In the genomic region with DNA sequence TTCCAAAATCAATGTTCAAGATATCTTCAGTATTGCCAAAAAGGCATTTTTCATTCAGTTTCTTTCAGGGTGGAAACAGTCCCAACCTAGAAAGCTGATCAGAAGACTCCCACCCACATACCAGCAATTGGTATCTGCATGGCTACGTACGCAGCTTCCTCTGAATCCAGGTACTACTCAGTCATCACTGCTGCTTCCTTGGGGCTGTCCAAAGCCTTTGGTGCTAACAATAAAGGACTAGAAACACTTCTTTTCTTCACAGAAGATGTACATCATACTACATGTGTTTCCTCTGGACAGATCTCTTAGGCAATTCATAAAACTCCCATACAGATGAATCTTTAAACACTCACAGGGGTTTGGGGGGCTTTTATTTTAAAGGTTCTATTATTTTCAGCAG, we compare ENCODE assay signal across 21 cellular contexts. TPM values are rescaled to one million over a fixed set of nuclear protein-coding genes. Genes with fewer than 3 reads are reported as not detected.
DNase-seq lines count a peak whose midpoint lies in the region; ATAC-seq and TF ChIP-seq lines count a peak whose summit lies in the region.
"Had no signal": no experiment of that assay in that cellular context is flagged by ENCODE, and none has a peak within 500 bp of the region (broad histone marks: within the 10 kb centered on the region; RNA-seq: fewer than 3 reads in every experiment).

No MANE protein-coding gene starts in this region.

- no peaks in the 10 kb centered on the region for H3K9me3 Mint-ChIP-seq in activated CD4-positive, alpha-beta memory T cell treated with anti-CD3 and anti-CD28 coated beads for 36 hours
- H3K9me3 Mint-ChIP-seq in activated CD4-positive, alpha-beta memory T cell treated with anti-CD3 and anti-CD28 coated beads, Interleukin-2, amount 10 ng/mL, durations not matched to agents 7 days and 5 days = no peaks in the 10 kb centered on the region
- H3K9me3 Mint-ChIP-seq in CD8-positive, alpha-beta memory T cell = no peaks in the 10 kb centered on the region
- H3K9me3 Mint-ChIP-seq in activated naive CD8-positive, alpha-beta T cell (ENCODE audit: low read depth) = no peaks in the 10 kb centered on the region
- no peaks in the 10 kb centered on the region for H3K9me3 Mint-ChIP-seq in naive thymus-derived CD4-positive, alpha-beta T cell
- H3K9me3 Mint-ChIP-seq: naive B cell had no signal

- H3K36me3 ChIP-seq in CD8-positive, alpha-beta memory T cell (ENCODE audit: insufficient read depth, low read length) = peaks cover 13% of the 10 kb centered on the region
- H3K36me3 ChIP-seq in naive thymus-derived CD4-positive, alpha-beta T cell (ENCODE audit: control insufficient read depth in 2 of 3, insufficient read depth in 3 of 3, low read length in 3 of 3) = peaks cover 4 to 56% (median 4%) of the 10 kb centered on the region in 3 experiments
- no peaks in the 10 kb centered on the region for H3K36me3 ChIP-seq in uterus

- DNase-seq in activated CD4-positive, alpha-beta memory T cell treated with anti-CD3 and anti-CD28 coated beads for 36 hours = no peak
- DNase-seq in activated CD4-positive, alpha-beta memory T cell treated with anti-CD3 and anti-CD28 coated beads, Interleukin-2, amount 10 ng/mL, durations not matched to agents 7 days and 5 days = no peak
- DNase-seq in CD8-positive, alpha-beta memory T cell = no peak
- no peak for DNase-seq in naive thymus-derived CD4-positive, alpha-beta T cell
- no peak for DNase-seq in uterus
- no peak for DNase-seq in DMS79 (lab: John Stamatoyannopoulos, UW)
- DNase-seq: activated CD4-positive, CD25-positive, alpha-beta regulatory T cell treated with anti-CD3 and anti-CD28 coated beads, Interleukin-2, amount 50 U/mL, for 72 hours; BE2C; body of pancreas; glutamatergic neuron; KG1; left colon; MV-4-11; naive B cell; NCI-H187; NCI-H2227 treated with DMSO at 0.1 percent for 48 hours; stimulated activated CD4-positive, alpha-beta T cell treated with anti-CD3 and anti-CD28 coated beads, Interleukin-15, amount 100 ng/mL, for 24 hours; substantia nigra had no signal

- H3K27ac ChIP-seq in CD8-positive, alpha-beta memory T cell (ENCODE audit: low read depth, low read length) = no peak overlapping the region
- peak overlapping the region; percentile 26 for H3K27ac ChIP-seq in naive thymus-derived CD4-positive, alpha-beta T cell (ENCODE audit: low read depth, low read length)
- no peak overlapping the region for H3K27ac ChIP-seq in uterus
- H3K27ac ChIP-seq: body of pancreas had no signal

- no peaks in the 10 kb centered on the region for H3K27me3 Mint-ChIP-seq in activated CD4-positive, alpha-beta memory T cell treated with anti-CD3 and anti-CD28 coated beads for 36 hours
- no peaks in the 10 kb centered on the region for H3K27me3 Mint-ChIP-seq in activated CD4-positive, alpha-beta memory T cell treated with anti-CD3 and anti-CD28 coated beads, Interleukin-2, amount 10 ng/mL, durations not matched to agents 7 days and 5 days
- no peaks in the 10 kb centered on the region for H3K27me3 Mint-ChIP-seq in CD8-positive, alpha-beta memory T cell
- H3K27me3 Mint-ChIP-seq in activated naive CD8-positive, alpha-beta T cell = no peaks in the 10 kb centered on the region
- H3K27me3 Mint-ChIP-seq in naive thymus-derived CD4-positive, alpha-beta T cell = no peaks in the 10 kb centered on the region
- H3K27me3 Mint-ChIP-seq: naive B cell had no signal

- H3K4me1 Mint-ChIP-seq in activated CD4-positive, alpha-beta memory T cell treated with anti-CD3 and anti-CD28 coated beads for 36 hours (ENCODE audit: low read depth) = peaks cover 16% of the 10 kb centered on the region
- peaks cover 40% of the 10 kb centered on the region for H3K4me1 Mint-ChIP-seq in activated CD4-positive, alpha-beta memory T cell treated with anti-CD3 and anti-CD28 coated beads, Interleukin-2, amount 10 ng/mL, durations not matched to agents 7 days and 5 days
- H3K4me1 Mint-ChIP-seq in CD8-positive, alpha-beta memory T cell = peaks cover 17 to 35% (median 28%) of the 10 kb centered on the region in 3 donors
- H3K4me1 Mint-ChIP-seq in activated naive CD8-positive, alpha-beta T cell (ENCODE audit: low read depth) = peaks cover 26% of the 10 kb centered on the region
- peaks cover 22 to 54% (median 30%) of the 10 kb centered on the region in 7 donors for H3K4me1 Mint-ChIP-seq in naive thymus-derived CD4-positive, alpha-beta T cell

- H3K9me3 ChIP-seq in CD8-positive, alpha-beta memory T cell (ENCODE audit: low read length) = no peaks in the 10 kb centered on the region
- H3K9me3 ChIP-seq in naive thymus-derived CD4-positive, alpha-beta T cell (ENCODE audit: control insufficient read depth in 2 of 3, low read length in 3 of 3) = no peaks in the 10 kb centered on the region
- H3K9me3 ChIP-seq in uterus = no peaks in the 10 kb centered on the region
- H3K9me3 ChIP-seq: BE2C, body of pancreas had no signal

- CTCF ChIA-PET in activated CD4-positive, alpha-beta memory T cell treated with anti-CD3 and anti-CD28 coated beads for 36 hours (lab: Charles Lee) = no interaction called here
- CTCF ChIA-PET in activated CD4-positive, alpha-beta memory T cell treated with anti-CD3 and anti-CD28 coated beads, Interleukin-2, amount 10 ng/mL, durations not matched to agents 7 days and 5 days (lab: Charles Lee) = no interaction called here
- CTCF ChIA-PET in CD8-positive, alpha-beta memory T cell (lab: Charles Lee) = no interaction called here
- CTCF ChIA-PET in naive thymus-derived CD4-positive, alpha-beta T cell (lab: Charles Lee) = no interaction called here

- peak overlapping the region; percentile 62 for H3K27ac Mint-ChIP-seq in activated CD4-positive, alpha-beta memory T cell treated with anti-CD3 and anti-CD28 coated beads for 36 hours
- H3K27ac Mint-ChIP-seq in activated CD4-positive, alpha-beta memory T cell treated with anti-CD3 and anti-CD28 coated beads, Interleukin-2, amount 10 ng/mL, durations not matched to agents 7 days and 5 days = no peak overlapping the region
- peak overlapping the region in 6 of 8 donors; percentile 72 to 95 (median 86) for H3K27ac Mint-ChIP-seq in CD8-positive, alpha-beta memory T cell
- H3K27ac Mint-ChIP-seq in activated naive CD8-positive, alpha-beta T cell = peak overlapping the region; percentile 87
- peak overlapping the region; percentile 74 to 89 (median 88) for H3K27ac Mint-ChIP-seq in naive thymus-derived CD4-positive, alpha-beta T cell

- peaks cover 16% of the 10 kb centered on the region for H3K36me3 Mint-ChIP-seq in activated CD4-positive, alpha-beta memory T cell treated with anti-CD3 and anti-CD28 coated beads for 36 hours
- H3K36me3 Mint-ChIP-seq in activated CD4-positive, alpha-beta memory T cell treated with anti-CD3 and anti-CD28 coated beads, Interleukin-2, amount 10 ng/mL, durations not matched to agents 7 days and 5 days (ENCODE audit: low read depth) = peaks cover 49% of the 10 kb centered on the region
- H3K36me3 Mint-ChIP-seq in CD8-positive, alpha-beta memory T cell = peaks cover 0 to 82% (median 2%) of the 10 kb centered on the region in 3 donors
- peaks cover 7% of the 10 kb centered on the region for H3K36me3 Mint-ChIP-seq in activated naive CD8-positive, alpha-beta T cell
- peaks cover 7 to 41% (median 16%) of the 10 kb centered on the region in 5 donors for H3K36me3 Mint-ChIP-seq in naive thymus-derived CD4-positive, alpha-beta T cell

- ATAC-seq in naive thymus-derived CD4-positive, alpha-beta T cell = no peak
- no peak for ATAC-seq in GM18505 (IDR thresholded peaks at IDR 0.05; ENCODE audit: unreplicated experiment)
- ATAC-seq: body of pancreas, left colon, sciatic nerve had no signal

- intact Hi-C loops in activated CD4-positive, alpha-beta memory T cell treated with anti-CD3 and anti-CD28 coated beads for 36 hours (cut with micrococcal nuclease) = no loop called here
- intact Hi-C loops in naive thymus-derived CD4-positive, alpha-beta T cell (cut with micrococcal nuclease) = loop anchor here in 1 of 2 donors (2.0 kb wide), 1 partner anchor 29 kb away; a partner anchor contains a TSS
- intact Hi-C loops in uterus (cut with DNase I; ENCODE audit: low total_unique reads) = no loop called here

- peaks cover 15% of the 10 kb centered on the region for H3K4me1 ChIP-seq in CD8-positive, alpha-beta memory T cell (ENCODE audit: insufficient read depth, low read length)
- peaks cover 0 to 16% of the 10 kb centered on the region in 2 donors for H3K4me1 ChIP-seq in naive thymus-derived CD4-positive, alpha-beta T cell (ENCODE audit: control insufficient read depth in 2 of 2, insufficient read depth in 2 of 2, low read length in 2 of 2)
- H3K4me1 ChIP-seq in uterus = no peaks in the 10 kb centered on the region
- H3K4me1 ChIP-seq: BE2C had no signal

- TF ChIP-seq POLR2A in uterus (IDR thresholded peaks at IDR 0.05) = no peak
- TF ChIP-seq POLR2A in GM18505 (IDR thresholded peaks at IDR 0.05; ENCODE audit: borderline replicate concordance, extremely low read depth, insufficient read depth, insufficient read length) = no peak

- H3K27me3 ChIP-seq in CD8-positive, alpha-beta memory T cell (ENCODE audit: insufficient read depth, low read length, poor library complexity, severe bottlenecking) = no peaks in the 10 kb centered on the region
- H3K27me3 ChIP-seq in naive thymus-derived CD4-positive, alpha-beta T cell (ENCODE audit: control insufficient read depth in 2 of 2, insufficient read depth in 2 of 2, low read length in 2 of 2) = no peaks in the 10 kb centered on the region
- H3K27me3 ChIP-seq in uterus = no peaks in the 10 kb centered on the region
- H3K27me3 ChIP-seq: BE2C, body of pancreas had no signal

- POLR2A ChIA-PET in activated CD4-positive, alpha-beta memory T cell treated with anti-CD3 and anti-CD28 coated beads for 36 hours (lab: Charles Lee) = no interaction called here
- POLR2A ChIA-PET in activated CD4-positive, alpha-beta memory T cell treated with anti-CD3 and anti-CD28 coated beads, Interleukin-2, amount 10 ng/mL, durations not matched to agents 7 days and 5 days (lab: Charles Lee) = interaction anchor here (1.4 kb wide), 1 partner anchor 17 kb away, joined by 3 read pairs; no protein-coding TSS in a partner anchor
- POLR2A ChIA-PET in CD8-positive, alpha-beta memory T cell (lab: Charles Lee) = no interaction called here
- POLR2A ChIA-PET in naive thymus-derived CD4-positive, alpha-beta T cell (lab: Charles Lee) = no interaction called here

- TF ChIP-seq CTCF in uterus (IDR thresholded peaks at IDR 0.05) = no peak

- H3K4me3 Mint-ChIP-seq in activated CD4-positive, alpha-beta memory T cell treated with anti-CD3 and anti-CD28 coated beads for 36 hours = no peak overlapping the region
- H3K4me3 Mint-ChIP-seq in activated CD4-positive, alpha-beta memory T cell treated with anti-CD3 and anti-CD28 coated beads, Interleukin-2, amount 10 ng/mL, durations not matched to agents 7 days and 5 days = no peak overlapping the region
- H3K4me3 Mint-ChIP-seq in CD8-positive, alpha-beta memory T cell = peak overlapping the region in 1 of 7 donors; percentile 9
- H3K4me3 Mint-ChIP-seq in activated naive CD8-positive, alpha-beta T cell = no peak overlapping the region
- H3K4me3 Mint-ChIP-seq in naive thymus-derived CD4-positive, alpha-beta T cell = peak overlapping the region in 2 of 10 donors; percentile 27 to 44
- H3K4me3 Mint-ChIP-seq: naive B cell had no signal

- no peak overlapping the region for H3K4me3 ChIP-seq in CD8-positive, alpha-beta memory T cell (ENCODE audit: low read length)
- H3K4me3 ChIP-seq in naive thymus-derived CD4-positive, alpha-beta T cell (ENCODE audit: low read length) = no peak overlapping the region
- H3K4me3 ChIP-seq in uterus = no peak overlapping the region
- H3K4me3 ChIP-seq: body of pancreas had no signal

RNA-seq across cellular contexts. Expression of a gene that starts 29.8 kb away (rescaled TPM):
- total RNA-seq in activated CD4-positive, alpha-beta memory T cell treated with anti-CD3 and anti-CD28 coated beads for 36 hours = 10 to 100 TPM; 50.3 to 57.2 TPM
- 10 to 100 TPM; 70.7 to 73.1 TPM for total RNA-seq in activated CD4-positive, alpha-beta memory T cell treated with anti-CD3 and anti-CD28 coated beads, Interleukin-2, amount 10 ng/mL, durations not matched to agents 7 days and 5 days
- 10 to 100 TPM; 59.1 to 62.7 TPM for total RNA-seq in CD8-positive, alpha-beta memory T cell
- polyA plus RNA-seq in CD8-positive, alpha-beta memory T cell = 82.0 TPM
- 10 to 100 TPM; 46.8 to 83.5 (median 77.7) TPM for total RNA-seq in naive thymus-derived CD4-positive, alpha-beta T cell
- polyA plus RNA-seq in naive thymus-derived CD4-positive, alpha-beta T cell = 10 to 100 TPM; 60.1 to 78.5 TPM
- total RNA-seq in uterus = 100 to 1,000 TPM in 1 of 4 donors, 10 to 100 TPM in 3; 44.8 to 179 (median 56.0) TPM
